In the genomic region with DNA sequence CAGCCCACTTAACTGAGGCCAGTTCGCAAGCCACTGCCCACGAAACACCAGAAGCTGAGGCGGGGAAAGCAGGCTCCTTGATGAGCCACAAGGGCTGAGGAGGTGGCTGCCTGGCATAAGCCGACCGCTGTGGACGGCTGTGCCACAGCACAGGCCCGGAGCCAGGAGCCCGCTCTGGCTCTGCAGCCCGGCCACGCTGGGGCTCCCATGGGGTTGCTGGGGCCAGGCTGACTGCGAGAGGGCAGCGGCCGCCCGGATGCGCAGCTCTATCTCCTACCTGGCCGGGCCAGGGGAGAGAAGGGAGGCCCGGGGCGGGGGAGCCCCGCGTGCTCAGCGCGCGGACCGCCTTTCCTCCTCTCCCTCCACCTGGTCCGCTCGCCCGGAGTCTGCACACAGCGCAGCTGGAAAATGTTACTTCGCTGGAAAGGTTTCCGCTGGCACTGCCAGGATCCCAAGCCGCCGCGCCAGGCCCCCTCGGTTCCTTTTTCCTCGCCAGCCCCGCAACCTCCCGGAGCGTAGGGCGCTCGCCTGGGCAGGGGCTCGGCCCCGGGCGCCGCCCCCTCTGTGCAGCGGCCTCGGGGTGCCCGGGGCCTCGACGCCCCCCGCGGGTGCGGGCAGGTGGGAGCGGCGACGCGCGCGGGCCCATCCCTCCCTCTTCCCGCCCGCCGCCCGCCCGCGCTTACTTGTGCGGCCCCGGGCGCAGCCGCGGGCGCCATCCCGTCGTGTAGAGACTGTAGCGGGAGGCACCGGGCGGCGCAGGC, we compare ENCODE assay signal across 10 cellular contexts. TPM values are rescaled to one million over a fixed set of nuclear protein-coding genes. Genes with fewer than 3 reads are reported as not detected.
A peak's percentile ranks its signal among the peaks of the same experiment; 100 is the strongest.
DNase-seq lines count a peak whose midpoint lies in the region; ATAC-seq, FAIRE-seq and TF ChIP-seq lines count a peak whose summit lies in the region.
"Had no signal": no experiment of that assay in that cellular context is flagged by ENCODE, and none has a peak within 500 bp of the region (broad histone marks: within the 10 kb centered on the region; RNA-seq: fewer than 3 reads in every experiment).

No MANE protein-coding gene starts in this region.

- POLR2A ChIA-PET in A673 (lab: Charles Lee; ENCODE audit: low non-redundant PET) (no interaction called here), H1 (lab: Charles Lee; ENCODE audit: partially characterized antibody) (interaction anchor here (0.7 to 1.2 kb wide), 2 partner anchors 11 to 22 kb away, joined by 3 read pairs; no protein-coding TSS in a partner anchor)

- TF ChIP-seq POLR2A in H1 (IDR thresholded peaks at IDR 0.05; ENCODE audit: control extremely low read depth in 1 of 2, low read depth in 2 of 2, low read length in 2 of 2) (no peak), gastroesophageal sphincter (IDR thresholded peaks at IDR 0.05) (no peak)

- H2AFZ ChIP-seq in H1 (ENCODE audit: low read length) (no peak overlapping the region), neuron (ENCODE audit: low read depth, low read length) (no peak overlapping the region)

- peaks cover 2 to 8% of the 10 kb centered on the region in 2 experiments for H4K20me1 ChIP-seq in H1 (replicated peaks in 1 of 2; ENCODE audit: control insufficient read depth in 1 of 2, insufficient read depth in 2 of 2, low read length in 2 of 2)

- H2BK15ac ChIP-seq in H1 (ENCODE audit: low read length) = no peak overlapping the region

- intact Hi-C loops in A673 (cut with micrococcal nuclease; ENCODE audit: unreplicated experiment) = no loop called here

- H3K4me3 Mint-ChIP-seq in HFFc6 = 0 out of 2 replicates have a peak overlapping the region, but pooled peaks have one; percentile 4

- CTCF ChIA-PET in A673 (lab: Charles Lee) (no interaction called here), H1 (lab: Charles Lee; ENCODE audit: partially characterized antibody) (interaction anchor here (0.6 to 1.7 kb wide), 8 partner anchors 9 to 208 kb away, joined by 3 to 6 read pairs (median 4); no protein-coding TSS in a partner anchor)

- H3K27ac Mint-ChIP-seq in HFFc6 = no peak overlapping the region
- H3K27ac Mint-ChIP-seq: naive B cell had no signal

- no peak overlapping the region for H3K56ac ChIP-seq in H1 (replicated peaks; ENCODE audit: insufficient read length, low read depth, low read length)

- TF ChIP-seq CTCF in A673 (conservative IDR thresholded peaks at IDR 0.05; ENCODE audit: low read depth, low read length) (no peak), HFFc6 (IDR thresholded peaks at IDR 0.05) (no peak), H1 (IDR thresholded peaks at IDR 0.05; ENCODE audit: control extremely low read depth in 1 of 3, insufficient read depth in 1 of 3, low read depth in 1 of 3, low read length in 3 of 3) (no peak), gastroesophageal sphincter (IDR thresholded peaks at IDR 0.05) (no peak)

- H3K79me1 ChIP-seq in H1 (ENCODE audit: low read depth, low read length) = no peaks in the 10 kb centered on the region

- H3K18ac ChIP-seq in H1 (ENCODE audit: extremely low read depth, low read length) = peak overlapping the region; percentile 32; the same call in 1 of the 2 replicates

- ATAC-seq in GM19452 (IDR thresholded peaks at IDR 0.05; ENCODE audit: unreplicated experiment) (no peak), gastroesophageal sphincter (no peak)

- WGBS in H1 (ENCODE audit: extremely low coverage in 1 of 2, insufficient coverage in 1 of 2, insufficient read length in 1 of 2, insufficient replicate concordance in 2 of 2, low coverage in 1 of 2, low lambda C conversion rate in 2 of 2, missing lambda C conversion rate in 1 of 2), 2 experiments = 13% methylated on average over 32 of the region's 76 CpGs; no CpG with 5 or more reads in 1 of the 2 experiments
- WGBS in gastroesophageal sphincter (ENCODE audit: low coverage in 1 of 2), 2 donors = 21% methylated on average over 16 of the region's 76 CpGs; no CpG with 5 or more reads in 1 of the 2 donors

- no peak overlapping the region for H2BK12ac ChIP-seq in H1 (ENCODE audit: low read depth, low read length)

- peaks cover 23% of the 10 kb centered on the region for H3K27me3 ChIP-seq in A673 (replicated peaks; ENCODE audit: insufficient read depth, low read depth, low read length, poor library complexity)
- H3K27me3 ChIP-seq in H1 (replicated peaks in 1 of 4; ENCODE audit: control insufficient read depth in 3 of 4, extremely low read depth in 1 of 4, insufficient read depth in 3 of 4, low read length in 3 of 4) = peaks cover 18 to 40% (median 36%) of the 10 kb centered on the region in 4 experiments
- peaks cover 10% of the 10 kb centered on the region for H3K27me3 ChIP-seq in neuron (ENCODE audit: insufficient read depth, low read length)
- H3K27me3 ChIP-seq in gastroesophageal sphincter = peaks cover 65% of the 10 kb centered on the region

- H3K79me2 ChIP-seq in H1 (ENCODE audit: control insufficient read depth in 1 of 2, insufficient read depth in 2 of 2, low read length in 2 of 2) = no peaks in the 10 kb centered on the region

- H3K4ac ChIP-seq in H1 (replicated peaks; ENCODE audit: insufficient read length, low read depth, low read length) = no peak overlapping the region

- H3K9me3 Mint-ChIP-seq in HFFc6 = no peaks in the 10 kb centered on the region

- no peak overlapping the region for H2BK5ac ChIP-seq in H1 (ENCODE audit: low read depth, low read length)

- H3K27ac ChIP-seq in A673 (ENCODE audit: low read depth, low read length, poor library complexity, severe bottlenecking) (no peak overlapping the region), H1 (ENCODE audit: low read depth, low read length) (no peak overlapping the region), gastroesophageal sphincter (peak overlapping the region in 1 of 4 donors; percentile 33)

- no peaks in the 10 kb centered on the region for H3K36me3 Mint-ChIP-seq in HFFc6 (ENCODE audit: low read depth)

- H3K36me3 ChIP-seq in A673 (ENCODE audit: insufficient read depth, low read length, poor library complexity, severe bottlenecking) = no peaks in the 10 kb centered on the region
- H3K36me3 ChIP-seq in H1 (ENCODE audit: control insufficient read depth in 2 of 4, insufficient read depth in 4 of 4, low read length in 3 of 4) = no peaks in the 10 kb centered on the region
- no peaks in the 10 kb centered on the region for H3K36me3 ChIP-seq in neuron (ENCODE audit: insufficient read depth, low read length)
- H3K36me3 ChIP-seq in gastroesophageal sphincter = no peaks in the 10 kb centered on the region

- no peak overlapping the region for H3K14ac ChIP-seq in H1 (ENCODE audit: insufficient read length)

- FAIRE-seq in H1 (lab: Jason Lieb, UNC) = no peak

- peaks cover 5% of the 10 kb centered on the region; the same call in 1 of the 2 replicates for H3K4me1 Mint-ChIP-seq in HFFc6 (ENCODE audit: low read depth)

- DNase-seq in A673 (ENCODE audit: low spot score) (no peak), HFFc6 (no peak), H1 (ENCODE audit: low read depth in 1 of 2, low spot score in 2 of 2) (peak in 1 of 2 experiments; percentile 69), globus pallidus (ENCODE audit: low spot score) (no peak), NCI-H446 treated with DMSO at 0.1 percent for 48 hours (lab: John Stamatoyannopoulos, UW) (no peak)
- DNase-seq: GOT3, naive B cell had no signal

- peak overlapping the region in 1 of 4 experiments; percentile 68; a peak in 1 of 7 replicates for H3K9ac ChIP-seq in H1 (replicated peaks in 1 of 4; ENCODE audit: extremely low read depth in 1 of 4, low read depth in 3 of 4, low read length in 3 of 4)

- H3K23me2 ChIP-seq in H1 (ENCODE audit: low read depth, low read length) = peaks cover 7% of the 10 kb centered on the region; the same call in 1 of the 2 replicates

- H3K9me3 ChIP-seq in A673 (ENCODE audit: low read depth, low read length, poor library complexity, severe bottlenecking) (no peaks in the 10 kb centered on the region), H1 (ENCODE audit: insufficient read depth in 2 of 2, low read depth in 1 of 2, low read length in 1 of 2) (peaks cover 1 to 2% of the 10 kb centered on the region in 2 experiments; a peak in 2 of 4 replicates), neuron (ENCODE audit: low read length) (peaks cover 6% of the 10 kb centered on the region), gastroesophageal sphincter (peaks cover 0 to under 1% (median 0%) of the 10 kb centered on the region in 3 donors)

- no peak overlapping the region for H3K23ac ChIP-seq in H1 (ENCODE audit: insufficient read length)

- peak overlapping the region; percentile 41 for H3K4me3 ChIP-seq in A673 (ENCODE audit: low read depth, low read length, poor library complexity, severe bottlenecking)
- peak overlapping the region; percentile 21 to 70 (median 30) for H3K4me3 ChIP-seq in H1 (ENCODE audit: extremely low read depth in 1 of 4, insufficient read depth in 2 of 4, low read depth in 3 of 4, low read length in 4 of 4)
- peak overlapping the region; percentile 41 for H3K4me3 ChIP-seq in neuron (ENCODE audit: low read length)
- peak overlapping the region in 1 of 2 donors; percentile 55 for H3K4me3 ChIP-seq in gastroesophageal sphincter

- no TSS peak for BruUV-seq in A673 (replicated peaks; lab: Mats Ljungman, UMichigan)

- no peak for TF ChIP-seq EP300 in H1 (IDR thresholded peaks at IDR 0.05; ENCODE audit: borderline replicate concordance in 1 of 2, low read depth in 2 of 2, low read length in 2 of 2)
- TF ChIP-seq EP300 in gastroesophageal sphincter (IDR thresholded peaks at IDR 0.05) = no peak

- H2BK20ac ChIP-seq in H1 (ENCODE audit: low read length) = no peak overlapping the region

- peak overlapping the region; percentile 43; the same call in 1 of the 2 replicates for H4K8ac ChIP-seq in H1 (ENCODE audit: extremely low read depth, insufficient read depth, low read length)

- no peaks in the 10 kb centered on the region for H3K4me1 ChIP-seq in A673 (ENCODE audit: insufficient read depth, low read length, poor library complexity, severe bottlenecking)
- peaks cover 0 to 2% (median 0%) of the 10 kb centered on the region in 4 experiments; a peak in 3 of 7 replicates for H3K4me1 ChIP-seq in H1 (replicated peaks in 1 of 4; ENCODE audit: control insufficient read depth in 3 of 4, insufficient read depth in 4 of 4, low read length in 3 of 4)
- H3K4me1 ChIP-seq in neuron (ENCODE audit: insufficient read depth, low read length) = no peaks in the 10 kb centered on the region
- H3K4me1 ChIP-seq in gastroesophageal sphincter = peaks cover 0 to 18% (median 7%) of the 10 kb centered on the region in 3 donors

- peaks cover 41% of the 10 kb centered on the region for H3K27me3 Mint-ChIP-seq in HFFc6 (ENCODE audit: insufficient read depth)

- TF ChIP-seq RAD21 in H1 (IDR thresholded peaks at IDR 0.05 in 1 of 2, conservative IDR thresholded peaks at IDR 0.05 in 1 of 2; ENCODE audit: low read depth in 2 of 2, low read length in 2 of 2) = no peak

- no peak overlapping the region for H4K91ac ChIP-seq in H1 (replicated peaks; ENCODE audit: insufficient read length, low read length)

- no peak overlapping the region for H2AK5ac ChIP-seq in H1 (ENCODE audit: low read depth, low read length)

- peak overlapping the region; percentile 63 to 98 for H3K4me2 ChIP-seq in H1 (ENCODE audit: insufficient read depth in 1 of 2, low read depth in 2 of 2, low read length in 2 of 2)

- H2BK120ac ChIP-seq in H1 (replicated peaks; ENCODE audit: low read depth, low read length) = no peak overlapping the region

- no peak overlapping the region for H4K5ac ChIP-seq in H1 (ENCODE audit: insufficient read length, low read depth, low read length)

RNA-seq across cellular contexts. Expression of a gene that starts 0.7 kb away (rescaled TPM):
- total RNA-seq in A673 (2021) = 1.7 and 3.1 TPM in 2 replicates
- total RNA-seq in HFFc6 (2021; fragmentation: NEBNext Ultra II Directional; extraction: Animal tissue kit (Norgen Biotek cat#: 25700)) = not detected
- 3.5 and 3.8 TPM in 2 replicates for total RNA-seq in H1 (2021; fragmentation: NEBNext Ultra II Directional; extraction: Animal tissue kit (Norgen Biotek cat#: 25700))
- polyA plus RNA-seq in H1 (2011; rRNA removed) = 5.2 TPM in 2 replicates
- polyA plus RNA-seq in H1 (2011; cell fraction: cytosol; rRNA removed) = 5.3 TPM
- polyA plus RNA-seq in H1 (2011; cell fraction: nucleus; rRNA removed) = 7.2 TPM
- polyA plus RNA-seq in H1 (2012, experiment 1 of 2) = 2.5 to 5.5 TPM (median 4.5 TPM) in 4 replicates
- polyA plus RNA-seq in H1 (2012, experiment 2 of 2) = 4.1 TPM
- 3.9 TPM for polyA plus RNA-seq in H1 (2013, experiment 1 of 2)
- polyA plus RNA-seq in H1 (2013, experiment 2 of 2) = 3.8 TPM
- 5.0 and 5.7 TPM in 2 replicates for polyA minus RNA-seq in H1 (2011; rRNA and poly(A)+ RNA removed)
- 4.8 TPM for polyA minus RNA-seq in H1 (2011; cell fraction: cytosol; rRNA and poly(A)+ RNA removed)
- 4.5 TPM for polyA minus RNA-seq in H1 (2011; cell fraction: nucleus; rRNA and poly(A)+ RNA removed)
- 1 to 10 TPM; 1.1 to 3.6 (median 2.9) TPM for total RNA-seq in gastroesophageal sphincter

RNA-seq across cellular contexts. Expression of a gene that starts 25.3 kb away (rescaled TPM):
- total RNA-seq in A673 (2021) (1.3 and 1.8 TPM in 2 replicates), gastroesophageal sphincter (10 to 100 TPM in 2 of 4 donors, 1 to 10 TPM in 2; 5.5 to 16.6 (median 9.1) TPM)
- 10 to 100 TPM; 11.9 to 14.2 (median 13.2) TPM for total RNA-seq in HFFc6 (2021; fragmentation: NEBNext Ultra II Directional; extraction: Animal tissue kit (Norgen Biotek cat#: 25700))
- total RNA-seq in H1 (2021; fragmentation: NEBNext Ultra II Directional; extraction: Animal tissue kit (Norgen Biotek cat#: 25700)) = 3.1 and 3.7 TPM in 2 replicates
- polyA plus RNA-seq in H1 (2011; rRNA removed) = 3.9 and 5.1 TPM in 2 replicates
- 5.4 TPM for polyA plus RNA-seq in H1 (2011; cell fraction: cytosol; rRNA removed)
- polyA plus RNA-seq in H1 (2011; cell fraction: nucleus; rRNA removed) = 41.9 TPM
- polyA plus RNA-seq in H1 (2012, experiment 1 of 2) = 3.7 to 5.9 TPM (median 5.6 TPM) in 4 replicates
- 3.7 TPM for polyA plus RNA-seq in H1 (2012, experiment 2 of 2)
- polyA plus RNA-seq in H1 (2013, experiment 1 of 2) = 4.0 TPM
- 4.1 TPM for polyA plus RNA-seq in H1 (2013, experiment 2 of 2)
- polyA minus RNA-seq in H1 (2011; rRNA and poly(A)+ RNA removed) = 3.3 and 3.7 TPM in 2 replicates
- 2.3 TPM for polyA minus RNA-seq in H1 (2011; cell fraction: cytosol; rRNA and poly(A)+ RNA removed)
- polyA minus RNA-seq in H1 (2011; cell fraction: nucleus; rRNA and poly(A)+ RNA removed) = 10.7 TPM

RNA-seq across cellular contexts. Expression of a gene that starts 48.4 kb away (rescaled TPM):
- 13.2 and 14.0 TPM in 2 replicates for total RNA-seq in A673 (2021)
- 10 to 100 TPM; 64.1 to 80.1 (median 72.0) TPM for total RNA-seq in HFFc6 (2021; fragmentation: NEBNext Ultra II Directional; extraction: Animal tissue kit (Norgen Biotek cat#: 25700))
- 5.9 and 7.8 TPM in 2 replicates for total RNA-seq in H1 (2021; fragmentation: NEBNext Ultra II Directional; extraction: Animal tissue kit (Norgen Biotek cat#: 25700))
- polyA plus RNA-seq in H1 (2011; rRNA removed) = 1.00 and 1.8 TPM in 2 replicates
- 1.8 TPM for polyA plus RNA-seq in H1 (2011; cell fraction: cytosol; rRNA removed)
- 3.5 TPM for polyA plus RNA-seq in H1 (2011; cell fraction: nucleus; rRNA removed)
- polyA plus RNA-seq in H1 (2012, experiment 1 of 2) = 1.9 to 3.3 TPM (median 2.3 TPM) in 4 replicates
- polyA plus RNA-seq in H1 (2012, experiment 2 of 2) = 0.42 TPM
- polyA plus RNA-seq in H1 (2013, experiment 1 of 2) = 2.4 TPM
- polyA plus RNA-seq in H1 (2013, experiment 2 of 2) = 2.3 TPM
- polyA minus RNA-seq in H1 (2011; rRNA and poly(A)+ RNA removed) = 6.3 and 6.4 TPM in 2 replicates
- polyA minus RNA-seq in H1 (2011; cell fraction: cytosol; rRNA and poly(A)+ RNA removed) = 1.5 TPM
- 4.8 TPM for polyA minus RNA-seq in H1 (2011; cell fraction: nucleus; rRNA and poly(A)+ RNA removed)
- total RNA-seq in gastroesophageal sphincter = 100 to 1,000 TPM; 121 to 183 (median 155) TPM
